Comparison of ENCODE assay signal across 22 cellular contexts in the genomic region with DNA sequence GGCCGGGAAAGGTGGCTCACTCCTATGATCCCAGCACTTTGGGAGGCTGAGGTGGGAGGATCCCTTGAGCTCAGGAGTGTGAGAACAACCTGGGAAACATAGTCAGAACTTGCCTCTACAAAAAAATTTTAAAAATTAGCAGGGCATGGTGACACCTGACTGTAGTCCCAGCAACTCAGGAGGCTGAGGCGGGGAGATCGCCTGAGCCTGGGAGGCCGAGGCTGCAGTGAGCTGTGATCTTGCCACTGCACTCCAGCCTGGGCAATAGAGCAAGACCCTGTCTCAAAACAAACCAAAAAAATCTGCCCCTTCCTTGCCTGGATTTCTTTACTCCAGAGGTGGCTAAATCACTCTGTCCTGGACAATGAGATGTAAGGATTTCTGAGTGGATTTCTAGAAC.
DNase-seq lines count a peak whose midpoint lies in the region; ATAC-seq, FAIRE-seq and TF ChIP-seq lines count a peak whose summit lies in the region.
"Had no signal": no experiment of that assay in that cellular context is flagged by ENCODE, and none has a peak within 500 bp of the region (broad histone marks: within the 10 kb centered on the region; RNA-seq: fewer than 3 reads in every experiment).

No MANE protein-coding gene starts in this region.

- no peak for TF ChIP-seq EP300 in gastroesophageal sphincter (IDR thresholded peaks at IDR 0.05)

- H3K4me3 Mint-ChIP-seq in WTC11 (no peak overlapping the region), neural crest cell (no peak overlapping the region)
- H3K4me3 Mint-ChIP-seq: B cell; CD4-positive, alpha-beta T cell; CD8-positive, alpha-beta T cell had no signal

- H3K9me3 Mint-ChIP-seq in WTC11: no peaks in the 10 kb centered on the region
- H3K9me3 Mint-ChIP-seq in neural crest cell: peaks cover 2% of the 10 kb centered on the region
- H3K9me3 Mint-ChIP-seq: CD4-positive, alpha-beta T cell; CD8-positive, alpha-beta T cell had no signal

- H3K4me1 ChIP-seq in gastroesophageal sphincter (peaks cover 0 to 55% (median 0%) of the 10 kb centered on the region in 3 donors), small intestine (ENCODE audit: control insufficient read depth in 2 of 2, insufficient read depth in 1 of 2, low read depth in 1 of 2, low read length in 1 of 2) (no peaks in the 10 kb centered on the region)
- H3K4me1 ChIP-seq: A549; BLaER1 treated with 17β-estradiol and CSF1 and Interleukin-3, amounts not matched to agents 10 nM and 100 nM; Caco-2 had no signal

- H3K36me3 Mint-ChIP-seq in WTC11 (no peaks in the 10 kb centered on the region), neural crest cell (ENCODE audit: low read depth) (no peaks in the 10 kb centered on the region)
- H3K36me3 Mint-ChIP-seq: CD8-positive, alpha-beta T cell had no signal

- DNase-seq in WTC11 (ENCODE audit: low spot score): no peak
- DNase-seq in neural crest cell (ENCODE audit: low read depth, low spot score): no peak
- DNase-seq in small intestine: no peak
- DNase-seq: AML-193; Caco-2; Calu3; CD4-positive, alpha-beta T cell; CD8-positive, alpha-beta T cell; GF-D8 had no signal

- H3K27me3 Mint-ChIP-seq in WTC11 (ENCODE audit: low read depth): peaks cover 3% of the 10 kb centered on the region; the same call in 1 of the 2 replicates
- no peaks in the 10 kb centered on the region for H3K27me3 Mint-ChIP-seq in neural crest cell (ENCODE audit: low read depth)

- peak overlapping the region in 3 of 4 donors; percentile 65 to 73 (median 73) for H3K27ac ChIP-seq in gastroesophageal sphincter
- no peak overlapping the region for H3K27ac ChIP-seq in small intestine (ENCODE audit: low read depth in 1 of 2, low read length in 1 of 2)
- H3K27ac ChIP-seq: 22Rv1; A549; BLaER1 treated with 17β-estradiol and CSF1 and Interleukin-3, amounts not matched to agents 10 nM and 100 nM; C4-2B had no signal

- POLR2A ChIA-PET in WTC11 (lab: Charles Lee): no interaction called here

- CTCF ChIA-PET in WTC11 (lab: Charles Lee): interaction anchor here (1.7 kb wide), 1 partner anchor 106 kb away, joined by 7 read pairs; no protein-coding TSS in a partner anchor

- ATAC-seq in WTC11: no peak
- no peak for ATAC-seq in gastroesophageal sphincter
- ATAC-seq in GM18870 (IDR thresholded peaks at IDR 0.05; ENCODE audit: unreplicated experiment): no peak
- ATAC-seq: A549; CD8-positive, alpha-beta T cell; GM12878 had no signal

- 97% methylated on average over 4 of the region's 4 CpGs; no CpG with 5 or more reads in 1 of the 2 donors for WGBS in gastroesophageal sphincter (ENCODE audit: low coverage in 1 of 2), 2 donors
- 88 to 94% (median 93%) methylated on average over 4 of the region's 4 CpGs for WGBS in small intestine, 3 donors

- TF ChIP-seq POLR2A in gastroesophageal sphincter (IDR thresholded peaks at IDR 0.05): no peak

- H3K4me1 Mint-ChIP-seq in WTC11 (peaks cover 30% of the 10 kb centered on the region), neural crest cell (peaks cover 9% of the 10 kb centered on the region)
- H3K4me1 Mint-ChIP-seq: B cell had no signal

- H3K4me3 ChIP-seq in gastroesophageal sphincter (no peak overlapping the region), small intestine (ENCODE audit: low read depth in 1 of 2, low read length in 2 of 2) (no peak overlapping the region)
- H3K4me3 ChIP-seq: A549; BLaER1 treated with 17β-estradiol and CSF1 and Interleukin-3, amounts not matched to agents 10 nM and 100 nM; GM12878 had no signal

- H3K27me3 ChIP-seq in gastroesophageal sphincter: no peaks in the 10 kb centered on the region
- H3K27me3 ChIP-seq in small intestine (ENCODE audit: control insufficient read depth in 2 of 2, insufficient read depth in 2 of 2, low read length in 2 of 2): no peaks in the 10 kb centered on the region
- H3K27me3 ChIP-seq: BLaER1 treated with 17β-estradiol and CSF1 and Interleukin-3, amounts not matched to agents 10 nM and 100 nM had no signal

- no peaks in the 10 kb centered on the region for H3K9me3 ChIP-seq in gastroesophageal sphincter
- H3K9me3 ChIP-seq in small intestine (ENCODE audit: control insufficient read depth, low read depth): no peaks in the 10 kb centered on the region
- H3K9me3 ChIP-seq: A549; BLaER1 treated with 17β-estradiol and CSF1 and Interleukin-3, amounts not matched to agents 10 nM and 100 nM; Caco-2 had no signal

- H3K36me3 ChIP-seq in gastroesophageal sphincter (no peaks in the 10 kb centered on the region), small intestine (ENCODE audit: control insufficient read depth in 2 of 2, insufficient read depth in 2 of 2, low read length in 2 of 2) (no peaks in the 10 kb centered on the region)
- H3K36me3 ChIP-seq: BLaER1 treated with 17β-estradiol and CSF1 and Interleukin-3, amounts not matched to agents 10 nM and 100 nM had no signal

- FAIRE-seq in small intestine (lab: Jason Lieb, UNC): no peak
- FAIRE-seq: A549, D721Med, G401.6, GM12878, GM12892, GM18507, GM19239 had no signal

- H3K27ac Mint-ChIP-seq in WTC11: no peak overlapping the region
- H3K27ac Mint-ChIP-seq in neural crest cell (ENCODE audit: unreplicated experiment): peak overlapping the region; percentile 84
- H3K27ac Mint-ChIP-seq: B cell; CD4-positive, alpha-beta T cell; CD8-positive, alpha-beta T cell had no signal

- TF ChIP-seq CTCF in WTC11 (IDR thresholded peaks at IDR 0.05) (no peak), gastroesophageal sphincter (IDR thresholded peaks at IDR 0.05) (no peak), neural crest cell (conservative IDR thresholded peaks at IDR 0.05) (no peak)

TF ChIP-seq in WTC11, 78 proteins besides CTCF, POLR2A, EP300 and RAD21:
- TF ChIP-seq, protein P1, sequence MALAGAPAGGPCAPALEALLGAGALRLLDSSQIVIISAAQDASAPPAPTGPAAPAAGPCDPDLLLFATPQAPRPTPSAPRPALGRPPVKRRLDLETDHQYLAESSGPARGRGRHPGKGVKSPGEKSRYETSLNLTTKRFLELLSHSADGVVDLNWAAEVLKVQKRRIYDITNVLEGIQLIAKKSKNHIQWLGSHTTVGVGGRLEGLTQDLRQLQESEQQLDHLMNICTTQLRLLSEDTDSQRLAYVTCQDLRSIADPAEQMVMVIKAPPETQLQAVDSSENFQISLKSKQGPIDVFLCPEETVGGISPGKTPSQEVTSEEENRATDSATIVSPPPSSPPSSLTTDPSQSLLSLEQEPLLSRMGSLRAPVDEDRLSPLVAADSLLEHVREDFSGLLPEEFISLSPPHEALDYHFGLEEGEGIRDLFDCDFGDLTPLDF (CRISPR knock-in tag; IDR thresholded peaks at IDR 0.05): no peak
- TF ChIP-seq ZBTB21 (CRISPR knock-in tag; IDR thresholded peaks at IDR 0.05; ENCODE audit: borderline replicate concordance) (no peak), ZNF121 (CRISPR knock-in tag; IDR thresholded peaks at IDR 0.05) (peak; percentile 91), EMX1 (CRISPR knock-in tag; IDR thresholded peaks at IDR 0.05) (no peak), PRRX2 (CRISPR knock-in tag; IDR thresholded peaks at IDR 0.05) (no peak)
- TF ChIP-seq, protein P2, sequence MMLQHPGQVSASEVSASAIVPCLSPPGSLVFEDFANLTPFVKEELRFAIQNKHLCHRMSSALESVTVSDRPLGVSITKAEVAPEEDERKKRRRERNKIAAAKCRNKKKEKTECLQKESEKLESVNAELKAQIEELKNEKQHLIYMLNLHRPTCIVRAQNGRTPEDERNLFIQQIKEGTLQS (CRISPR knock-in tag; conservative IDR thresholded peaks at IDR 0.05): no peak
- TF ChIP-seq, protein P3, sequence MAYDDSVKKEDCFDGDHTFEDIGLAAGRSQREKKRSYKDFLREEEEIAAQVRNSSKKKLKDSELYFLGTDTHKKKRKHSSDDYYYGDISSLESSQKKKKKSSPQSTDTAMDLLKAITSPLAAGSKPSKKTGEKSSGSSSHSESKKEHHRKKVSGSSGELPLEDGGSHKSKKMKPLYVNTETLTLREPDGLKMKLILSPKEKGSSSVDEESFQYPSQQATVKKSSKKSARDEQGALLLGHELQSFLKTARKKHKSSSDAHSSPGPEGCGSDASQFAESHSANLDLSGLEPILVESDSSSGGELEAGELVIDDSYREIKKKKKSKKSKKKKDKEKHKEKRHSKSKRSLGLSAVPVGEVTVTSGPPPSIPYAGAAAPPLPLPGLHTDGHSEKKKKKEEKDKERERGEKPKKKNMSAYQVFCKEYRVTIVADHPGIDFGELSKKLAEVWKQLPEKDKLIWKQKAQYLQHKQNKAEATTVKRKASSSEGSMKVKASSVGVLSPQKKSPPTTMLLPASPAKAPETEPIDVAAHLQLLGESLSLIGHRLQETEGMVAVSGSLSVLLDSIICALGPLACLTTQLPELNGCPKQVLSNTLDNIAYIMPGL (CRISPR knock-in tag; IDR thresholded peaks at IDR 0.05): no peak
TF ChIP-seq in WTC11: peak in this region for 1.

Comparison
In these comparisons a context has a peak if more than half of its experiments do, and no peak if none do; other contexts are left out.
1. H3K27ac ChIP-seq: peak in gastroesophageal sphincter (3 of 4); none in small intestine (0 of 2).